In the genomic region with DNA sequence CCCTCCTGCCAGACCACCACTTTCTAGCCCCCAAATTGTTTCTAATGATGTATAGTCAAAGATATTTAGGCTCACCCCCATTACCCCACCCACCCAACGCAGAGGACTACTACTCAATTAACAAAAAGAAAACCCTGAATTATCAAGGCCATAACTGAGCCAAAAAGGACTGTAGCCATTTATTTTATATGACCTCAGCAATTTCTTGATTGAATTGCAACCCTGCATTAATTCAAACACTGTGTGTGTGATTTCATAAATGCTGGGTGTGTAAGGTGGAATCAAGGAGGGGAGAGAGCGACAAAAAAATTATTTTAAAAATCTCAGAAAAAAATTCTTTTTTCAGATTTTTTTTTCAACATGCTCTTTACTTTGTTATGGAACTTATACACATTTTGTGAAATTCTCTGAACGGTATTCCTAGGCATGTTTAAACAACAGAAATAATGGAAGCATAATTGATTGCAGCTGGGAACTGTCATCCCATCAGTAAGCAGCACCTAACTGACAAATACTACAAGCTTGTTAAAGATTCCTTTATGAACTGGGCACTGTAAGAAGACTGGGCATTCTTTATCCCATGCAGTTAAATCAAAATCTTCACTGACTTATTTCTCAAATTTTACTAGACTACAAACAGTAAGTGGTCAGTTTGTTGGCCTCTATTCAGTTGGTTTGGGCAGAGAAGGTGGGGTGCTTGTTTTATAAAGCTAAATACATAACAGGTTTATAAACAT, we compare ENCODE assay signal across 27 cellular contexts.
"Had no signal": no experiment of that assay in that cellular context is flagged by ENCODE, and none has a peak within 500 bp of the region (broad histone marks: within the 10 kb centered on the region; RNA-seq: fewer than 3 reads in every experiment).

No MANE protein-coding gene starts in this region.

- H3K4me1 Mint-ChIP-seq: activated naive CD8-positive, alpha-beta T cell treated with anti-CD3 and anti-CD28 coated beads for 36 hours; nephron; stimulated activated memory B cell treated with anti-CD40 and anti-IgM and Interleukin-4, amounts not matched to agents 10 μg/mL and 1 μg/mL and 100 μg/mL, for 72 hours; stimulated activated naive CD8-positive, alpha-beta T cell treated with anti-CD3 and anti-CD28 coated beads, Interleukin-15, amount 100 ng/mL, for 72 hours had no signal

- H3K9me3 ChIP-seq: adrenal gland, heart right ventricle, left ventricle myocardium inferior, prostate gland, thyroid gland, upper lobe of right lung had no signal

- H3K9me3 Mint-ChIP-seq: activated naive CD8-positive, alpha-beta T cell treated with anti-CD3 and anti-CD28 coated beads for 36 hours; dendritic cell treated with granulocyte-macrophage colony-stimulating factor and Interleukin-4, amounts not matched to agents 40 ng/mL and 50 ng/mL, for 4 days; nephron; stimulated activated memory B cell treated with anti-CD40 and anti-IgM and Interleukin-4, amounts not matched to agents 10 μg/mL and 1 μg/mL and 100 μg/mL, for 72 hours; stimulated activated naive CD8-positive, alpha-beta T cell treated with anti-CD3 and anti-CD28 coated beads, Interleukin-15, amount 100 ng/mL, for 72 hours had no signal

- H3K4me1 ChIP-seq: adrenal gland, foreskin keratinocyte, heart right ventricle, left ventricle myocardium inferior, prostate gland, thyroid gland, upper lobe of right lung had no signal

- H3K27ac ChIP-seq: adrenal gland, foreskin keratinocyte, left ventricle myocardium inferior, prostate gland, thyroid gland, upper lobe of right lung, VCaP had no signal

- H3K27me3 ChIP-seq: adrenal gland, foreskin keratinocyte, heart right ventricle, thyroid gland, upper lobe of right lung had no signal

- H3K4me3 Mint-ChIP-seq: activated naive CD8-positive, alpha-beta T cell treated with anti-CD3 and anti-CD28 coated beads for 36 hours; dendritic cell treated with granulocyte-macrophage colony-stimulating factor and Interleukin-4, amounts not matched to agents 40 ng/mL and 50 ng/mL, for 4 days; endodermal cell; nephron; stimulated activated memory B cell treated with anti-CD40 and anti-IgM and Interleukin-4, amounts not matched to agents 10 μg/mL and 1 μg/mL and 100 μg/mL, for 72 hours; stimulated activated naive CD8-positive, alpha-beta T cell treated with anti-CD3 and anti-CD28 coated beads, Interleukin-15, amount 100 ng/mL, for 72 hours; T-helper 1 cell treated with Interleukin-12 subunit alpha and Interleukin-12 subunit beta and Interleukin-4 antibody, amounts not matched to agents 30 μg/mL and 1 μg/mL, for 36 hours had no signal

- H3K36me3 Mint-ChIP-seq: activated naive CD8-positive, alpha-beta T cell treated with anti-CD3 and anti-CD28 coated beads for 36 hours; stimulated activated memory B cell treated with anti-CD40 and anti-IgM and Interleukin-4, amounts not matched to agents 10 μg/mL and 1 μg/mL and 100 μg/mL, for 72 hours had no signal

- ATAC-seq: esophagus mucosa; foreskin keratinocyte; stimulated activated memory B cell treated with anti-CD40 and anti-IgM and Interleukin-4, amounts not matched to agents 10 μg/mL and 1 μg/mL and 100 μg/mL, for 72 hours; stimulated activated naive CD8-positive, alpha-beta T cell treated with anti-CD3 and anti-CD28 coated beads, Interleukin-15, amount 100 ng/mL, for 72 hours; upper lobe of right lung had no signal

- H3K27ac Mint-ChIP-seq: activated naive CD8-positive, alpha-beta T cell treated with anti-CD3 and anti-CD28 coated beads for 36 hours; dendritic cell treated with granulocyte-macrophage colony-stimulating factor and Interleukin-4, amounts not matched to agents 40 ng/mL and 50 ng/mL, for 4 days; endodermal cell; nephron; stimulated activated memory B cell treated with anti-CD40 and anti-IgM and Interleukin-4, amounts not matched to agents 10 μg/mL and 1 μg/mL and 100 μg/mL, for 72 hours; stimulated activated naive CD8-positive, alpha-beta T cell treated with anti-CD3 and anti-CD28 coated beads, Interleukin-15, amount 100 ng/mL, for 72 hours; T-helper 1 cell treated with Interleukin-12 subunit alpha and Interleukin-12 subunit beta and Interleukin-4 antibody, amounts not matched to agents 30 μg/mL and 1 μg/mL, for 36 hours had no signal

- H3K4me2 ChIP-seq: smooth muscle cell had no signal

- H3K27me3 Mint-ChIP-seq: activated naive CD8-positive, alpha-beta T cell treated with anti-CD3 and anti-CD28 coated beads for 36 hours; dendritic cell treated with granulocyte-macrophage colony-stimulating factor and Interleukin-4, amounts not matched to agents 40 ng/mL and 50 ng/mL, for 4 days; stimulated activated memory B cell treated with anti-CD40 and anti-IgM and Interleukin-4, amounts not matched to agents 10 μg/mL and 1 μg/mL and 100 μg/mL, for 72 hours; stimulated activated naive CD8-positive, alpha-beta T cell treated with anti-CD3 and anti-CD28 coated beads, Interleukin-15, amount 100 ng/mL, for 72 hours had no signal

- DNase-seq: activated CD4-positive, alpha-beta T cell treated with anti-CD3 and anti-CD28 coated beads for 4 hours; activated CD4-positive, alpha-beta T cell treated with anti-CD3 and anti-CD28 coated beads, Interleukin-2, amount 50 U/mL, for 48 hours; activated CD8-positive, alpha-beta memory T cell treated with anti-CD3 and anti-CD28 coated beads for 24 hours; activated effector memory CD4-positive, alpha-beta T cell treated with Interleukin-2 at 50 U/mL for 16 hours; activated naive CD4-positive, alpha-beta T cell treated with Interleukin-2 at 50 U/mL for 16 hours; activated naive CD8-positive, alpha-beta T cell treated with anti-CD3 and anti-CD28 coated beads for 36 hours; endodermal cell; foreskin keratinocyte; retina; stimulated activated CD4-positive, alpha-beta T cell treated with anti-CD3 and anti-CD28 coated beads, Interleukin-1b, Interleukin-23, amount 100 ng/mL, for 48 hours; stimulated activated CD4-positive, alpha-beta T cell treated with anti-CD3 and anti-CD28 coated beads, Interleukin-4, amount 100 ng/mL, for 4 hours; stimulated activated CD8-positive, alpha-beta memory T cell treated with anti-CD3 and anti-CD28 coated beads, Interleukin-4, amount 100 ng/mL, for 48 hours; stimulated activated naive CD8-positive, alpha-beta T cell treated with anti-CD3 and anti-CD28 coated beads, Interleukin-15, amount 100 ng/mL, for 72 hours; T-helper 9 cell; upper lobe of right lung had no signal
